15 cellular contexts compared by ENCODE assay signal in the genomic region with DNA sequence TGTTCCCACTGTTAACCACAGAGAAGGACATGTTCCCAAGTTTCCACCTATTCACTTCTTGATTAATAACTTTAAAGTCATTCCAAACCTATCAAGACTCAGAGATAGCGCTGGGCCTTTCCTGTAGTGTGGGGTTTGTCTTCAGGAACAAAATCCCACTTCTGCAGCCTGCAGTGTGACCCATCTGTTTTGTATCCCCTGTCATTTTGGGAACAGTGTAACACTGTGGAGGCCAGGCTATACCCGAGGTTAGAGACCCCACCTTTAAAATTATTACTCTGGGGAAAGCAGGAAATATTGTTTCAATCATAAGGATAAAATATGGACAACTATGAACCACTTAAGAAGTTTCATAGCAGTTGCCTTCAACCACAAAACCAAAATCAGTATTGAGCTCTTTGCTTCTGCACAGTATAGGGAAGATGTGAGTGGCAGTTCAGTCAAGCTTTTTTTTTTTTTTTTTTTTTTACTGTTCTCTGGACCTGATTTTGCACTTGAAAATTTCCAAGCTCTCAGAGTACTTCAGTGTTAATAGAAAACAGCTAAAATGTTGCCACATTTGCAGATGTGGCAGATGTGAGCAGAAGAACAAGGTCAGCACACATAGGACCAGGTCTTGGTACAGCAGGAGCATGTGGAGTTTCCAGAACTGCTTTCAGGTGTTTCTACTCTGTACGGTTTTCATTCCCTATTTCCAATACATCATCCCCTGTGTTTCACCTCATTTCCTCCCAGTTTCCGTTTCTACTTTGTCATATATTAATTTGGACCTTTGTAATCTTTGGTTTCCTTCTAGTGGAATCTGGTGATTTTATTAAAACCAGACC.
DNase-seq lines count a peak whose midpoint lies in the region; ATAC-seq and TF ChIP-seq lines count a peak whose summit lies in the region.
"Had no signal": no experiment of that assay in that cellular context is flagged by ENCODE, and none has a peak within 500 bp of the region (broad histone marks: within the 10 kb centered on the region; RNA-seq: fewer than 3 reads in every experiment).

No MANE protein-coding gene starts in this region.

- H3K4me3 ChIP-seq in cardiac muscle cell (no peak overlapping the region), right atrium auricular region (no peak overlapping the region), mucosa of descending colon (no peak overlapping the region), upper lobe of left lung (no peak overlapping the region), SJCRH30 (no peak overlapping the region)

- H3K4me1 ChIP-seq in cardiac muscle cell (ENCODE audit: low read depth) (peaks cover 51% of the 10 kb centered on the region), right atrium auricular region (peaks cover 0 to 53% of the 10 kb centered on the region in 2 donors), mucosa of descending colon (ENCODE audit: low read depth) (peaks cover 8% of the 10 kb centered on the region), upper lobe of left lung (peaks cover 37 to 48% (median 42%) of the 10 kb centered on the region in 4 donors), SJCRH30 (peaks cover 9% of the 10 kb centered on the region; the same call in 1 of the 2 replicates)

- H3K9me3 ChIP-seq in cardiac muscle cell (ENCODE audit: low read depth) (no peaks in the 10 kb centered on the region), right atrium auricular region (no peaks in the 10 kb centered on the region), mucosa of descending colon (no peaks in the 10 kb centered on the region), upper lobe of left lung (no peaks in the 10 kb centered on the region), SJCRH30 (replicated peaks) (no peaks in the 10 kb centered on the region)

- TF ChIP-seq POLR2A in upper lobe of left lung (IDR thresholded peaks at IDR 0.05): no peak

- 33 to 44% methylated on average over 4 of the region's 4 CpGs for WGBS in upper lobe of left lung, 2 donors

- CTCF ChIA-PET in activated CD8-positive, alpha-beta T cell treated with anti-CD3 and anti-CD28 coated beads for 36 hours (lab: Charles Lee): interaction anchor here (3.1 kb wide), 1 partner anchor 121 kb away, joined by 10 read pairs; the partner anchor contains the start of gene MAML2

- no peaks in the 10 kb centered on the region for H3K27me3 Mint-ChIP-seq in activated CD8-positive, alpha-beta T cell treated with anti-CD3 and anti-CD28 coated beads for 36 hours

- H3K27me3 ChIP-seq in cardiac muscle cell (no peaks in the 10 kb centered on the region), right atrium auricular region (no peaks in the 10 kb centered on the region), upper lobe of left lung (no peaks in the 10 kb centered on the region), SJCRH30 (no peaks in the 10 kb centered on the region)

- TF ChIP-seq EP300 in upper lobe of left lung (IDR thresholded peaks at IDR 0.05): no peak

- H3K27ac Mint-ChIP-seq in activated CD8-positive, alpha-beta T cell treated with anti-CD3 and anti-CD28 coated beads for 36 hours: peak overlapping the region; percentile 16
- H3K27ac Mint-ChIP-seq: endodermal cell; T-helper 1 cell treated with Interleukin-12 subunit alpha and Interleukin-12 subunit beta and Interleukin-4 antibody, amounts not matched to agents 30 μg/mL and 1 μg/mL, for 36 hours had no signal

- ATAC-seq in activated CD8-positive, alpha-beta T cell treated with anti-CD3 and anti-CD28 coated beads for 36 hours: peak; percentile 64
- ATAC-seq in mucosa of descending colon (peak; percentile 17), upper lobe of left lung (ENCODE audit: low FRiP score in 2 of 2) (no peak)
- ATAC-seq: left colon had no signal

- H3K36me3 ChIP-seq in cardiac muscle cell (no peaks in the 10 kb centered on the region), right atrium auricular region (no peaks in the 10 kb centered on the region), mucosa of descending colon (ENCODE audit: low read depth) (no peaks in the 10 kb centered on the region), upper lobe of left lung (no peaks in the 10 kb centered on the region), SJCRH30 (no peaks in the 10 kb centered on the region)

- intact Hi-C loops in activated CD8-positive, alpha-beta T cell treated with anti-CD3 and anti-CD28 coated beads for 36 hours (cut with micrococcal nuclease): no loop called here
- intact Hi-C loops in mucosa of descending colon (cut with DNase I, micrococcal nuclease): no loop called here

- no peak for DNase-seq in cardiac muscle cell (ENCODE audit: low read depth in 1 of 2, low spot score in 1 of 2)
- no peak for DNase-seq in right atrium auricular region (ENCODE audit: low spot score)
- no peak for DNase-seq in activated CD8-positive, alpha-beta T cell treated with anti-CD3 and anti-CD28 coated beads for 36 hours
- DNase-seq in mucosa of descending colon: no peak
- no peak for DNase-seq in upper lobe of left lung
- DNase-seq in SJCRH30: no peak
- DNase-seq in OCI-M2 (lab: John Stamatoyannopoulos, UW; ENCODE audit: unreplicated experiment): no peak
- DNase-seq in medulla oblongata (ENCODE audit: extremely low spot score): no peak
- DNase-seq: C1 segment of cervical spinal cord; endodermal cell; GDM1; left colon; stimulated activated CD4-positive, alpha-beta T cell treated with anti-CD3 and anti-CD28 coated beads, Interleukin-15, amount 100 ng/mL, for 24 hours; stimulated activated CD8-positive, alpha-beta memory T cell treated with anti-CD3 and anti-CD28 coated beads, Interleukin-4, amount 100 ng/mL, for 48 hours had no signal

- POLR2A ChIA-PET in activated CD8-positive, alpha-beta T cell treated with anti-CD3 and anti-CD28 coated beads for 36 hours (lab: Charles Lee): interaction anchor here (2.0 kb wide), 1 partner anchor 120 kb away, joined by 6 read pairs; no protein-coding TSS in a partner anchor

- H3K9me3 Mint-ChIP-seq in activated CD8-positive, alpha-beta T cell treated with anti-CD3 and anti-CD28 coated beads for 36 hours: no peaks in the 10 kb centered on the region
- H3K9me3 Mint-ChIP-seq: endodermal cell; T-helper 1 cell treated with Interleukin-12 subunit alpha and Interleukin-12 subunit beta and Interleukin-4 antibody, amounts not matched to agents 30 μg/mL and 1 μg/mL, for 36 hours had no signal

- H3K36me3 Mint-ChIP-seq in activated CD8-positive, alpha-beta T cell treated with anti-CD3 and anti-CD28 coated beads for 36 hours (ENCODE audit: low read depth): peaks cover 17% of the 10 kb centered on the region

- no peak overlapping the region for H3K4me3 Mint-ChIP-seq in activated CD8-positive, alpha-beta T cell treated with anti-CD3 and anti-CD28 coated beads for 36 hours
- H3K4me3 Mint-ChIP-seq: endodermal cell; T-helper 1 cell treated with Interleukin-12 subunit alpha and Interleukin-12 subunit beta and Interleukin-4 antibody, amounts not matched to agents 30 μg/mL and 1 μg/mL, for 36 hours had no signal

- TF ChIP-seq CTCF in cardiac muscle cell (IDR thresholded peaks at IDR 0.05; ENCODE audit: low read depth, low read length): no peak
- no peak for TF ChIP-seq CTCF in right atrium auricular region (IDR thresholded peaks at IDR 0.05)
- no peak for TF ChIP-seq CTCF in activated CD8-positive, alpha-beta T cell treated with anti-CD3 and anti-CD28 coated beads for 36 hours (IDR thresholded peaks at IDR 0.05)
- TF ChIP-seq CTCF in mucosa of descending colon (IDR thresholded peaks at IDR 0.05): no peak
- no peak for TF ChIP-seq CTCF in upper lobe of left lung (IDR thresholded peaks at IDR 0.05)

- peak overlapping the region; percentile 78 for H3K27ac ChIP-seq in cardiac muscle cell
- H3K27ac ChIP-seq in right atrium auricular region: no peak overlapping the region
- peak overlapping the region in 3 of 4 donors; percentile 17 to 73 (median 36) for H3K27ac ChIP-seq in upper lobe of left lung
- no peak overlapping the region for H3K27ac ChIP-seq in SJCRH30

- peaks cover 75% of the 10 kb centered on the region for H3K4me1 Mint-ChIP-seq in activated CD8-positive, alpha-beta T cell treated with anti-CD3 and anti-CD28 coated beads for 36 hours (ENCODE audit: low read depth)

Comparison
In these comparisons a context has a peak if more than half of its experiments do, and no peak if none do; other contexts are left out.
1. H3K27ac ChIP-seq: peak in cardiac muscle cell (single experiment) and upper lobe of left lung (3 of 4); none in right atrium auricular region (0 of 2) and SJCRH30 (single experiment).
2. ATAC-seq: peak in activated CD8-positive, alpha-beta T cell treated with anti-CD3 and anti-CD28 coated beads for 36 hours (single experiment) and mucosa of descending colon (single experiment); none in upper lobe of left lung (0 of 2).